In the genomic region with DNA sequence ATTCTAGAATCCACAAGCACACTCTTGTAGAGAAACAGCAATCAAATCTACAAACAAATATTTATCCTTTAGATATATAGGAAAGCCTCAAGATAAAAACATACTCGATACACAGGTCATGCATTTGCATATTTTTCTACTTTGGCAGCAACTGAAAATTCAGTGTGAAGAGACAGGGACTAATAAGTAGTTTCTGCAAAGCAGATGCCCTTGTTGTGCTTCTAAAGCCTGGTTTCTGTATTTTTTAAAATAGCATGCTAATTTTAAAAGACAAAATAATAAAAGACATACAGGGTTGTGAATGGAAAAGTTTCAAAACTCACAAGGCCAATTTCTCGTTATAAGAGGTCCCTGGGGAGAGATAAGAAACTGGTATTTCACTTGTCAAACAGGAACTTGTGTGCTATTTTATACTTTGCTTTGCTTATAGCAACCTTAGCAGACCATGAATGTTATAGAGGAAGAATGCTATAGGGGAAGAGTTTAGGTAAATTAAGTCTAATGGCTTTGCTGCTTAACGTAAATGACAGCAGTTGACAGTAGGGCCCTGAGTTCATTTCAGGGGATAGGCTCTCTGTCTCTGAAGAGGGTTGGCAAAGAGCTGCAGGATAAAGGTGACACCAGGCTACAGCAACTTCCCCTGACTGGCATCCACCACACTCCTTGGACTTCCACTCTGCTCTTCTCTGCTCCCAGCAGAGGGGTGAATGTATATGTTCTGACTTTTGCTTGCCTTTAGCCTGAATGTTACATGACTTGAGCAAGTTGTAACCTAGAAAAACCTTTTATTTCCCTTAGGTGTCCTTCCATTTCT, we compare ENCODE assay signal across 9 cellular contexts.
DNase-seq lines count a peak whose midpoint lies in the region; ATAC-seq lines count a peak whose summit lies in the region.
"Had no signal": no experiment of that assay in that cellular context is flagged by ENCODE, and none has a peak within 500 bp of the region (broad histone marks: within the 10 kb centered on the region; RNA-seq: fewer than 3 reads in every experiment).

No MANE protein-coding gene starts in this region.

- no peak overlapping the region for H3K9ac ChIP-seq in BLaER1

- H4K20me1 ChIP-seq in BLaER1, result no peaks in the 10 kb centered on the region

- peaks cover under 1% of the 10 kb centered on the region for H3K36me3 Mint-ChIP-seq in activated naive CD8-positive, alpha-beta T cell treated with anti-CD3 and anti-CD28 coated beads, Interleukin-2, amount 50 U/mL, for 24 hours (ENCODE audit: low read depth)

- peak overlapping the region; percentile 62 for H3K27ac ChIP-seq in BLaER1

- H3K9me3 Mint-ChIP-seq in activated naive CD8-positive, alpha-beta T cell treated with anti-CD3 and anti-CD28 coated beads, Interleukin-2, amount 50 U/mL, for 24 hours, result peaks cover 3% of the 10 kb centered on the region

- H3K4me3 Mint-ChIP-seq in activated naive CD8-positive, alpha-beta T cell treated with anti-CD3 and anti-CD28 coated beads, Interleukin-2, amount 50 U/mL, for 24 hours, result no peak overlapping the region

- peak overlapping the region; percentile 79 for H3K4me2 ChIP-seq in BLaER1

- DNase-seq in NCI-H526 treated with DMSO at 0.1 percent for 48 hours (lab: John Stamatoyannopoulos, UW) (peak; percentile 73), HK-2 (ENCODE audit: unreplicated experiment) (no peak), GDM1 (lab: John Stamatoyannopoulos, UW) (no peak), islet precursor cell (no peak)
- no peak for DNase-seq in activated naive CD8-positive, alpha-beta T cell treated with anti-CD3 and anti-CD28 coated beads, Interleukin-2, amount 50 U/mL, for 24 hours
- DNase-seq: NCI-H1105 had no signal

- H3K27me3 ChIP-seq in BLaER1, result no peaks in the 10 kb centered on the region

- no peaks in the 10 kb centered on the region; the same call in 1 of the 2 replicates for H3K9me3 ChIP-seq in BLaER1

- 0 out of 2 replicates have a peak overlapping the region, but pooled peaks have one; percentile 16 for H3K4me3 ChIP-seq in BLaER1

- H3K27me3 Mint-ChIP-seq in activated naive CD8-positive, alpha-beta T cell treated with anti-CD3 and anti-CD28 coated beads, Interleukin-2, amount 50 U/mL, for 24 hours, result peaks cover 36% of the 10 kb centered on the region

- H3K4me1 Mint-ChIP-seq in activated naive CD8-positive, alpha-beta T cell treated with anti-CD3 and anti-CD28 coated beads, Interleukin-2, amount 50 U/mL, for 24 hours, result peaks cover 4% of the 10 kb centered on the region

- no peak overlapping the region for H3K27ac Mint-ChIP-seq in activated naive CD8-positive, alpha-beta T cell treated with anti-CD3 and anti-CD28 coated beads, Interleukin-2, amount 50 U/mL, for 24 hours

- peaks cover 37% of the 10 kb centered on the region for H3K4me1 ChIP-seq in BLaER1

- peak; percentile 82 for ATAC-seq in GM19351 (IDR thresholded peaks at IDR 0.05; ENCODE audit: unreplicated experiment)
- ATAC-seq in HG02938 (IDR thresholded peaks at IDR 0.05; ENCODE audit: unreplicated experiment), result peak; percentile 84
- ATAC-seq in activated naive CD8-positive, alpha-beta T cell treated with anti-CD3 and anti-CD28 coated beads, Interleukin-2, amount 50 U/mL, for 24 hours, result no peak

- no peaks in the 10 kb centered on the region for H3K36me3 ChIP-seq in BLaER1
